Comparison of ENCODE assay signal across 38 cellular contexts in the genomic region with DNA sequence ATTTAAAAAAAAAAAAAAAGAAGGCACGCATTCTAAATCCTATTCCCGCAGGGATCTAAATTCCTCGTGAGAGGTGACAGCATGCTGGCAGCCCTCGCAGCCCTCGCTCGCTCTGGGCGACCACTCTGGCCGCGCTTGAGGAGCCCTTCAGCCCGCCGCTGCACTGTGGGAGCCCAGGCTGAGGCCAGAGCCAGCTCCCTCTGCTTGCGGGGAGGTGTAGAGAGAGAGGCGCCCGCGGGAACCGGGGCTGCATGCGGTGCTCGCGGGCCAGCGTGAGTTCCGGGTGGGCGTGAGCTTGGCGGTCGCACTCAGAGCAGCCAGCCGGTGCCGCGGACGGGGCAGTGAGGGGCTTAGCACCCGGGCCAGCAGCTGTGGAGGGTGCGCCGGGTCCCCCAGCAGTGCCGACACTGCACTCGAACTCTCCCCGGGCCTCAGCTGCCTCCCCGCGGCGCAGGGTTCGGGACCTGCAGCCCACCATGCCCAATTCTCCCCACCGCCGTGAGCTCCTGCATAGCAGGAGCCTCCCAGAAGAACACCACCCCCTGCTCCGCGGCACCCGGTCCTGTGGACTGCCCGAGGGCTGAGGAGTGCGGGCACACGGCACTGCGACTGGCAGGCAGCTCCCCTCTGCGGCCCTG.
"Had no signal": no experiment of that assay in that cellular context is flagged by ENCODE, and none has a peak within 500 bp of the region (broad histone marks: within the 10 kb centered on the region; RNA-seq: fewer than 3 reads in every experiment).

No MANE protein-coding gene starts in this region.

- H3K9me3 Mint-ChIP-seq: activated CD4-positive, alpha-beta memory T cell treated with anti-CD3 and anti-CD28 coated beads for 36 hours; activated CD4-positive, alpha-beta T cell treated with anti-CD3 and anti-CD28 coated beads, Interleukin-2, amount 10 ng/mL, durations not matched to agents 24 days and 14 days; activated naive CD4-positive, alpha-beta T cell treated with anti-CD3 and anti-CD28 coated beads for 36 hours; activated naive CD8-positive, alpha-beta T cell treated with anti-CD3 and anti-CD28 coated beads for 36 hours; activated T-helper 1 cell treated with anti-CD3 and anti-CD28 coated beads, Interleukin-12 subunit alpha, Interleukin-12 subunit beta, Interleukin-2, Interleukin-4 antibody, amounts not matched to agents 30 ng/mL and 10 ng/mL and 1 ng/mL, durations not matched to agents 14 hours and 24 hours and 36 hours had no signal

- H3K4me3 ChIP-seq: adrenal gland, ascending aorta, cardiac muscle cell, colonic mucosa, dorsolateral prefrontal cortex, gastrocnemius medialis, hepatocyte, left lung, ovary, prostate gland, sigmoid colon, vagina had no signal

- H3K36me3 ChIP-seq: adrenal gland, ascending aorta, cardiac muscle cell, colonic mucosa, gastrocnemius medialis, left lung, ovary, prostate gland, sigmoid colon, vagina, WERI-Rb-1 had no signal

- H3K27me3 Mint-ChIP-seq: activated CD4-positive, alpha-beta memory T cell treated with anti-CD3 and anti-CD28 coated beads for 36 hours; activated CD4-positive, alpha-beta T cell treated with anti-CD3 and anti-CD28 coated beads, Interleukin-2, amount 10 ng/mL, durations not matched to agents 24 days and 14 days; activated naive CD8-positive, alpha-beta T cell treated with anti-CD3 and anti-CD28 coated beads for 36 hours; brain; stimulated activated naive B cell treated with anti-CD40 and anti-IgM and Interleukin-4, amounts not matched to agents 10 μg/mL and 1 μg/mL and 100 μg/mL, for 72 hours; T-helper 17 cell had no signal

- H3K4me3 Mint-ChIP-seq: activated CD4-positive, alpha-beta memory T cell treated with anti-CD3 and anti-CD28 coated beads for 36 hours; activated CD4-positive, alpha-beta T cell treated with anti-CD3 and anti-CD28 coated beads, Interleukin-2, amount 10 ng/mL, durations not matched to agents 24 days and 14 days; activated naive CD4-positive, alpha-beta T cell treated with anti-CD3 and anti-CD28 coated beads for 36 hours; activated naive CD8-positive, alpha-beta T cell treated with anti-CD3 and anti-CD28 coated beads for 36 hours; activated T-helper 1 cell treated with anti-CD3 and anti-CD28 coated beads, Interleukin-12 subunit alpha, Interleukin-12 subunit beta, Interleukin-2, Interleukin-4 antibody, amounts not matched to agents 30 ng/mL and 10 ng/mL and 1 ng/mL, durations not matched to agents 14 hours and 24 hours and 36 hours; brain; mesothelial cell of epicardium; naive B cell; stimulated activated naive B cell treated with anti-CD40 and anti-IgM and Interleukin-4, amounts not matched to agents 10 μg/mL and 1 μg/mL and 100 μg/mL, for 72 hours; T-helper 17 cell had no signal

- H3K4me1 ChIP-seq: adrenal gland, ascending aorta, colonic mucosa, gastrocnemius medialis, left lung, prostate gland, sigmoid colon, vagina had no signal

- H3K27me3 ChIP-seq: adrenal gland, ascending aorta, cardiac muscle cell, colonic mucosa, gastrocnemius medialis, hepatocyte, left lung, ovary, sigmoid colon, vagina had no signal

- H3K36me3 Mint-ChIP-seq: activated CD4-positive, alpha-beta memory T cell treated with anti-CD3 and anti-CD28 coated beads for 36 hours; activated naive CD8-positive, alpha-beta T cell treated with anti-CD3 and anti-CD28 coated beads for 36 hours; brain; mesothelial cell of epicardium; naive B cell; stimulated activated naive B cell treated with anti-CD40 and anti-IgM and Interleukin-4, amounts not matched to agents 10 μg/mL and 1 μg/mL and 100 μg/mL, for 72 hours had no signal

- H2AFZ ChIP-seq: hepatocyte had no signal

- H3K27ac ChIP-seq: adrenal gland, ascending aorta, cardiac muscle cell, colonic mucosa, dorsolateral prefrontal cortex, gastrocnemius medialis, hepatocyte, left lung, ovary, prostate gland, sigmoid colon, vagina, WERI-Rb-1 had no signal

- H3K27ac Mint-ChIP-seq: activated CD4-positive, alpha-beta memory T cell treated with anti-CD3 and anti-CD28 coated beads for 36 hours; activated CD4-positive, alpha-beta T cell treated with anti-CD3 and anti-CD28 coated beads, Interleukin-2, amount 10 ng/mL, durations not matched to agents 24 days and 14 days; activated naive CD4-positive, alpha-beta T cell treated with anti-CD3 and anti-CD28 coated beads for 36 hours; activated naive CD8-positive, alpha-beta T cell treated with anti-CD3 and anti-CD28 coated beads for 36 hours; activated T-helper 1 cell treated with anti-CD3 and anti-CD28 coated beads, Interleukin-12 subunit alpha, Interleukin-12 subunit beta, Interleukin-2, Interleukin-4 antibody, amounts not matched to agents 30 ng/mL and 10 ng/mL and 1 ng/mL, durations not matched to agents 14 hours and 24 hours and 36 hours; brain; mesothelial cell of epicardium; naive B cell; stimulated activated naive B cell treated with anti-CD40 and anti-IgM and Interleukin-4, amounts not matched to agents 10 μg/mL and 1 μg/mL and 100 μg/mL, for 72 hours; T-helper 17 cell had no signal

- H3K4me1 Mint-ChIP-seq: activated CD4-positive, alpha-beta T cell treated with anti-CD3 and anti-CD28 coated beads, Interleukin-2, amount 10 ng/mL, durations not matched to agents 24 days and 14 days; activated naive CD8-positive, alpha-beta T cell treated with anti-CD3 and anti-CD28 coated beads for 36 hours; brain; mesothelial cell of epicardium; naive B cell; stimulated activated naive B cell treated with anti-CD40 and anti-IgM and Interleukin-4, amounts not matched to agents 10 μg/mL and 1 μg/mL and 100 μg/mL, for 72 hours; T-helper 17 cell had no signal

- H3K9me3 ChIP-seq: adrenal gland, ascending aorta, colonic mucosa, gastrocnemius medialis, left lung, ovary, prostate gland, sigmoid colon, vagina had no signal

- ATAC-seq: gastrocnemius medialis; left lung; stimulated activated naive B cell treated with anti-CD40 and anti-IgM and Interleukin-4, amounts not matched to agents 10 μg/mL and 1 μg/mL and 100 μg/mL, for 72 hours; T-helper 17 cell had no signal

- H3K4me2 ChIP-seq: hepatocyte had no signal

- DNase-seq: activated CD4-positive, alpha-beta memory T cell treated with anti-CD3 and anti-CD28 coated beads for 36 hours; activated CD4-positive, alpha-beta T cell treated with anti-CD3 and anti-CD28 coated beads, Interleukin-2, amount 10 ng/mL, durations not matched to agents 24 days and 14 days; activated CD4-positive, CD25-positive, alpha-beta regulatory T cell treated with anti-CD3 and anti-CD28 coated beads, Interleukin-2, amount 50 U/mL, for 72 hours; activated CD8-positive, alpha-beta memory T cell treated with anti-CD3 and anti-CD28 coated beads, Interleukin-2, amount 50 U/mL, for 4 hours; activated effector memory CD4-positive, alpha-beta T cell treated with anti-CD3 and anti-CD28 coated beads, Interleukin-2, amount 50 U/mL, for 16 hours; activated naive CD4-positive, alpha-beta T cell treated with anti-CD3 and anti-CD28 coated beads for 36 hours; activated naive CD8-positive, alpha-beta T cell treated with anti-CD3 and anti-CD28 coated beads for 36 hours; activated T-cell treated with anti-CD3 and anti-CD28 coated beads, Interleukin-2, amount 50 U/mL, for 1 hour; adrenal gland; cerebellar nuclear complex; colonic mucosa; effector memory CD4-positive, alpha-beta T cell; erythroblast; gastrocnemius medialis; mammary epithelial cell; naive B cell; retina; sigmoid colon; small intestine; stimulated activated CD4-positive, alpha-beta T cell treated with anti-CD3 and anti-CD28 coated beads, Interleukin-1b, Interleukin-23, amount 100 ng/mL, for 48 hours; stimulated activated CD4-positive, alpha-beta T cell treated with anti-CD3 and anti-CD28 coated beads, Interleukin-4, amount 100 ng/mL, for 4 hours; stimulated activated CD8-positive, alpha-beta memory T cell treated with anti-CD3 and anti-CD28 coated beads, Interleukin-4, amount 100 ng/mL, for 48 hours; stimulated activated naive B cell treated with anti-CD40 and anti-IgM and Interleukin-4, amounts not matched to agents 10 μg/mL and 1 μg/mL and 100 μg/mL, for 72 hours; T-helper 17 cell; T1000; trophoblast cell; WERI-Rb-1 had no signal
